Comparison of ENCODE assay signal across 9 cellular contexts in genomic region chr14:75566321-75566720, GRCh38. TPM values are rescaled to one million over a fixed set of nuclear protein-coding genes. Genes with fewer than 3 reads are reported as not detected.
DNase-seq lines count a peak whose midpoint lies in the region; ATAC-seq and TF ChIP-seq lines count a peak whose summit lies in the region.
"Had no signal": no experiment of that assay in that cellular context is flagged by ENCODE, and none has a peak within 500 bp of the region (broad histone marks: within the 10 kb centered on the region; RNA-seq: fewer than 3 reads in every experiment).

No MANE protein-coding gene starts in this region.

- DNase-seq in GM12865 (ENCODE audit: low read depth): peak; percentile 63
- DNase-seq in T-helper 9 cell: peak; percentile 40
- peak; percentile 96 for DNase-seq in activated naive CD4-positive, alpha-beta T cell treated with anti-CD3 and anti-CD28 coated beads for 36 hours
- DNase-seq in stimulated activated CD4-positive, alpha-beta T cell treated with anti-CD3 and anti-CD28 coated beads, Interleukin-1b, Interleukin-23, amount 100 ng/mL, for 24 hours (ENCODE audit: low read depth in 4 of 4, low spot score in 1 of 4): peak in 3 of 4 experiments; percentile 60 to 78 (median 72)
- no peak for DNase-seq in ACHN
- DNase-seq in left lobe of liver (ENCODE audit: low spot score): no peak
- no peak for DNase-seq in SHP77 (lab: John Stamatoyannopoulos, UW)
- DNase-seq in medulla oblongata (ENCODE audit: extremely low spot score): no peak
- DNase-seq: pancreas had no signal

- CTCF ChIA-PET in activated naive CD4-positive, alpha-beta T cell treated with anti-CD3 and anti-CD28 coated beads for 36 hours (lab: Charles Lee): interaction anchor here (0.7 to 2.0 kb wide), 29 partner anchors 10 to 266 kb away, joined by 3 to 27 read pairs (median 4); partner anchors contain the start of gene FLVCR2

- peak overlapping the region; percentile 85 for H3K27ac Mint-ChIP-seq in activated naive CD4-positive, alpha-beta T cell treated with anti-CD3 and anti-CD28 coated beads for 36 hours

- H3K4me1 Mint-ChIP-seq in activated naive CD4-positive, alpha-beta T cell treated with anti-CD3 and anti-CD28 coated beads for 36 hours (ENCODE audit: low read depth): peaks cover 77% of the 10 kb centered on the region

- intact Hi-C loops in activated naive CD4-positive, alpha-beta T cell treated with anti-CD3 and anti-CD28 coated beads for 36 hours (cut with micrococcal nuclease): loop anchor here (1.0 to 10.0 kb wide), 10 partner anchors 24 to 802 kb away; partner anchors contain the start of genes BATF, TMED10 and YLPM1

- no peaks in the 10 kb centered on the region for H3K36me3 Mint-ChIP-seq in activated naive CD4-positive, alpha-beta T cell treated with anti-CD3 and anti-CD28 coated beads for 36 hours (ENCODE audit: low read depth)

- no peaks in the 10 kb centered on the region for H3K27me3 Mint-ChIP-seq in activated naive CD4-positive, alpha-beta T cell treated with anti-CD3 and anti-CD28 coated beads for 36 hours (ENCODE audit: low read depth)

- in situ Hi-C loops in ACHN (cut with HindIII; ENCODE audit: low pct_ligation_motif_present, low pct_unique_long_range_greater_than_20kb, low sequenced_read_pairs): no loop called here

- peaks cover 4% of the 10 kb centered on the region for H3K9me3 Mint-ChIP-seq in activated naive CD4-positive, alpha-beta T cell treated with anti-CD3 and anti-CD28 coated beads for 36 hours

- H3K4me3 Mint-ChIP-seq in activated naive CD4-positive, alpha-beta T cell treated with anti-CD3 and anti-CD28 coated beads for 36 hours: peak overlapping the region; percentile 63

- H3K4me3 ChIP-seq in GM12865 (ENCODE audit: low read depth, low read length): no peak overlapping the region
- H3K4me3 ChIP-seq: pancreas had no signal

- TF ChIP-seq CTCF in GM12865 (IDR thresholded peaks at IDR 0.05; ENCODE audit: insufficient read depth, low read depth, low read length, missing control alignments): no peak

- no peak for ATAC-seq in left lobe of liver
- ATAC-seq: pancreas had no signal

RNA-seq across cellular contexts. Expression of gene FLVCR2, which starts 12.1 kb away (rescaled TPM):
- total RNA-seq in activated naive CD4-positive, alpha-beta T cell treated with anti-CD3 and anti-CD28 coated beads for 36 hours: 10 to 100 TPM in 1 of 2 experiments, 1 to 10 TPM in 1; 5.8 to 10.4 TPM
- 20.9 TPM for total RNA-seq in left lobe of liver

RNA-seq across cellular contexts. Expression of gene BATF, which starts 44.1 kb away (rescaled TPM):
- 100 to 1,000 TPM; 178 to 179 TPM for total RNA-seq in activated naive CD4-positive, alpha-beta T cell treated with anti-CD3 and anti-CD28 coated beads for 36 hours
- 1.4 TPM for total RNA-seq in left lobe of liver

Comparison
In these comparisons a context has a peak if more than half of its experiments do, and no peak if none do; other contexts are left out.
1. DNase-seq: peak in GM12865 (single experiment), T-helper 9 cell (single experiment), activated naive CD4-positive, alpha-beta T cell treated with anti-CD3 and anti-CD28 coated beads for 36 hours (single experiment) and stimulated activated CD4-positive, alpha-beta T cell treated with anti-CD3 and anti-CD28 coated beads, Interleukin-1b, Interleukin-23, amount 100 ng/mL, for 24 hours (3 of 4); none in ACHN (single experiment), left lobe of liver (single experiment), SHP77 (0 of 2) and medulla oblongata (single experiment).
2. RNA of gene BATF, which starts 44.1 kb away (total RNA-seq): 178 to 179 TPM in activated naive CD4-positive, alpha-beta T cell treated with anti-CD3 and anti-CD28 coated beads for 36 hours; 1.4 TPM in left lobe of liver (single experiment); every median in the first group is over 10 times any median in the second.